1 cellular context compared by ENCODE assay signal in genomic region chr11:129316781-129317180, GRCh38.
TF ChIP-seq lines count a peak whose summit lies in the region.

No MANE protein-coding gene starts in this region.

TF ChIP-seq in H1, 55 proteins besides CTCF, POLR2A, EP300 and RAD21:
- TF ChIP-seq CBX5 (IDR thresholded peaks at IDR 0.05; ENCODE audit: low read depth, low read length): no peak
